Comparison of ENCODE assay signal across 1 cellular context in the genomic region with DNA sequence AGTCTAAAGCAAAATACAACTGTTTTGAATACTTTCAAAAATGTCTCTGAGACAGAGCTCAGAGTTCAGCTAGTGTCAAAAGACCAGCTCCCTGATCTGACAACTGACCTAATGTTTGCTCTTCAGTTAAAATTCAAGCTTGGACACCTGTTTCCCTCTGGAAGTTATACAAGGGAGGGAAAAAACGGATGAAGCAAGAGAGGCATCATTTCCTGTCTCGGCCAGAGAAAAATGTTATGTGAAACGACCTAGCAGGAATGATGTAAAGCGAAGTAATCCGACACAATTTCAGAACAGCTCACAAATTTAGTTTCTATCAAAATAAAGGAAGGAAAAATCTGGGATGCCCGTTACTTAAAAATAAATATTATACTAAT.
TF ChIP-seq lines count a peak whose summit lies in the region.

No MANE protein-coding gene starts in this region.

TF ChIP-seq in HepG2, 621 proteins besides CTCF, POLR2A, EP300 and RAD21 (continued from another document and continues in another):
- TF ChIP-seq, protein P1, sequence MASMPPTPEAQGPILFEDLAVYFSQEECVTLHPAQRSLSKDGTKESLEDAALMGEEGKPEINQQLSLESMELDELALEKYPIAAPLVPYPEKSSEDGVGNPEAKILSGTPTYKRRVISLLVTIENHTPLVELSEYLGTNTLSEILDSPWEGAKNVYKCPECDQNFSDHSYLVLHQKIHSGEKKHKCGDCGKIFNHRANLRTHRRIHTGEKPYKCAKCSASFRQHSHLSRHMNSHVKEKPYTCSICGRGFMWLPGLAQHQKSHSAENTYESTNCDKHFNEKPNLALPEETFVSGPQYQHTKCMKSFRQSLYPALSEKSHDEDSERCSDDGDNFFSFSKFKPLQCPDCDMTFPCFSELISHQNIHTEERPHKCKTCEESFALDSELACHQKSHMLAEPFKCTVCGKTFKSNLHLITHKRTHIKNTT (CRISPR knock-in tag; IDR thresholded peaks at IDR 0.05) = no peak
- peak; percentile 79; the same call in 1 of the 2 replicates for TF ChIP-seq ZSCAN29 (CRISPR knock-in tag; conservative IDR thresholded peaks at IDR 0.05)
- TF ChIP-seq ZSCAN20 (CRISPR knock-in tag; IDR thresholded peaks at IDR 0.05; ENCODE audit: borderline replicate concordance) = no peak
- TF ChIP-seq ZNF839 (CRISPR knock-in tag; IDR thresholded peaks at IDR 0.05; ENCODE audit: borderline replicate concordance) = no peak
- no peak for TF ChIP-seq MIER2 (CRISPR knock-in tag; IDR thresholded peaks at IDR 0.05)
- 0 out of 2 replicates have a peak, but pooled peaks have one; percentile 73 for TF ChIP-seq DNMT3B (CRISPR knock-in tag; conservative IDR thresholded peaks at IDR 0.05)
- no peak for TF ChIP-seq SRSF1 (optimal IDR thresholded peaks at IDR 0.05; ENCODE audit: low read depth, low read length)
- TF ChIP-seq ZNF292 (CRISPR knock-in tag; IDR thresholded peaks at IDR 0.05; ENCODE audit: borderline replicate concordance, low read depth) = no peak
- peak; percentile 80; the same call in 1 of the 2 replicates for TF ChIP-seq SIX4 (CRISPR knock-in tag; IDR thresholded peaks at IDR 0.05)
- TF ChIP-seq SMAD3 (CRISPR knock-in tag; IDR thresholded peaks at IDR 0.05) = no peak
- TF ChIP-seq ZEB1 (IDR thresholded peaks at IDR 0.05; ENCODE audit: insufficient replicate concordance, low read depth) = peak; percentile 72
- no peak for TF ChIP-seq PHB2 (IDR thresholded peaks at IDR 0.05; ENCODE audit: partially characterized antibody)
- no peak for TF ChIP-seq CHD4 (IDR thresholded peaks at IDR 0.05; ENCODE audit: borderline replicate concordance, low read length)
- no peak for TF ChIP-seq PHF20 (CRISPR knock-in tag; IDR thresholded peaks at IDR 0.05)
- TF ChIP-seq SMAD9 (CRISPR knock-in tag; IDR thresholded peaks at IDR 0.05) = no peak
- TF ChIP-seq, protein P2, sequence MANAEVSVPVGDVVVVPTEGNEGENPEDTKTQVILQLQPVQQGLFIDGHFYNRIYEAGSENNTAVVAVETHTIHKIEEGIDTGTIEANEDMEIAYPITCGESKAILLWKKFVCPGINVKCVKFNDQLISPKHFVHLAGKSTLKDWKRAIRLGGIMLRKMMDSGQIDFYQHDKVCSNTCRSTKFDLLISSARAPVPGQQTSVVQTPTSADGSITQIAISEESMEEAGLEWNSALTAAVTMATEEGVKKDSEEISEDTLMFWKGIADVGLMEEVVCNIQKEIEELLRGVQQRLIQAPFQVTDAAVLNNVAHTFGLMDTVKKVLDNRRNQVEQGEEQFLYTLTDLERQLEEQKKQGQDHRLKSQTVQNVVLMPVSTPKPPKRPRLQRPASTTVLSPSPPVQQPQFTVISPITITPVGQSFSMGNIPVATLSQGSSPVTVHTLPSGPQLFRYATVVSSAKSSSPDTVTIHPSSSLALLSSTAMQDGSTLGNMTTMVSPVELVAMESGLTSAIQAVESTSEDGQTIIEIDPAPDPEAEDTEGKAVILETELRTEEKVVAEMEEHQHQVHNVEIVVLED (CRISPR knock-in tag; IDR thresholded peaks at IDR 0.05; ENCODE audit: borderline replicate concordance) = no peak
- TF ChIP-seq TCF7 (IDR thresholded peaks at IDR 0.05; ENCODE audit: low read depth) = peak; percentile 65
- TF ChIP-seq, protein P3, sequence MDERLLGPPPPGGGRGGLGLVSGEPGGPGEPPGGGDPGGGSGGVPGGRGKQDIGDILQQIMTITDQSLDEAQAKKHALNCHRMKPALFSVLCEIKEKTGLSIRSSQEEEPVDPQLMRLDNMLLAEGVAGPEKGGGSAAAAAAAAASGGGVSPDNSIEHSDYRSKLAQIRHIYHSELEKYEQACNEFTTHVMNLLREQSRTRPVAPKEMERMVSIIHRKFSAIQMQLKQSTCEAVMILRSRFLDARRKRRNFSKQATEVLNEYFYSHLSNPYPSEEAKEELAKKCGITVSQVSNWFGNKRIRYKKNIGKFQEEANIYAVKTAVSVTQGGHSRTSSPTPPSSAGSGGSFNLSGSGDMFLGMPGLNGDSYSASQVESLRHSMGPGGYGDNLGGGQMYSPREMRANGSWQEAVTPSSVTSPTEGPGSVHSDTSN (CRISPR knock-in tag; IDR thresholded peaks at IDR 0.05) = no peak
- peak; percentile 57 for TF ChIP-seq TARDBP (CRISPR knock-in tag; IDR thresholded peaks at IDR 0.05)
- TF ChIP-seq ERF (CRISPR knock-in tag; IDR thresholded peaks at IDR 0.05) = no peak
- peak; percentile 86 for TF ChIP-seq ZBTB21 (CRISPR knock-in tag; IDR thresholded peaks at IDR 0.05)
- TF ChIP-seq ARNTL (CRISPR knock-in tag; IDR thresholded peaks at IDR 0.05) = no peak
- no peak for TF ChIP-seq ZNF644 (CRISPR knock-in tag; IDR thresholded peaks at IDR 0.05; ENCODE audit: low read depth)
- no peak for TF ChIP-seq MYC (CRISPR knock-in tag; IDR thresholded peaks at IDR 0.05; ENCODE audit: borderline replicate concordance)
- TF ChIP-seq TRIM24 (CRISPR knock-in tag; IDR thresholded peaks at IDR 0.05) = 0 out of 2 replicates have a peak, but pooled peaks have one; percentile 22
- TF ChIP-seq, protein P4, sequence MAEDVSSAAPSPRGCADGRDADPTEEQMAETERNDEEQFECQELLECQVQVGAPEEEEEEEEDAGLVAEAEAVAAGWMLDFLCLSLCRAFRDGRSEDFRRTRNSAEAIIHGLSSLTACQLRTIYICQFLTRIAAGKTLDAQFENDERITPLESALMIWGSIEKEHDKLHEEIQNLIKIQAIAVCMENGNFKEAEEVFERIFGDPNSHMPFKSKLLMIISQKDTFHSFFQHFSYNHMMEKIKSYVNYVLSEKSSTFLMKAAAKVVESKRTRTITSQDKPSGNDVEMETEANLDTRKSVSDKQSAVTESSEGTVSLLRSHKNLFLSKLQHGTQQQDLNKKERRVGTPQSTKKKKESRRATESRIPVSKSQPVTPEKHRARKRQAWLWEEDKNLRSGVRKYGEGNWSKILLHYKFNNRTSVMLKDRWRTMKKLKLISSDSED (CRISPR knock-in tag; IDR thresholded peaks at IDR 0.05) = no peak
- no peak for TF ChIP-seq RXRA (CRISPR knock-in tag; IDR thresholded peaks at IDR 0.05)
- TF ChIP-seq NR2F1 (CRISPR knock-in tag; IDR thresholded peaks at IDR 0.05) = no peak
- TF ChIP-seq, protein P5, sequence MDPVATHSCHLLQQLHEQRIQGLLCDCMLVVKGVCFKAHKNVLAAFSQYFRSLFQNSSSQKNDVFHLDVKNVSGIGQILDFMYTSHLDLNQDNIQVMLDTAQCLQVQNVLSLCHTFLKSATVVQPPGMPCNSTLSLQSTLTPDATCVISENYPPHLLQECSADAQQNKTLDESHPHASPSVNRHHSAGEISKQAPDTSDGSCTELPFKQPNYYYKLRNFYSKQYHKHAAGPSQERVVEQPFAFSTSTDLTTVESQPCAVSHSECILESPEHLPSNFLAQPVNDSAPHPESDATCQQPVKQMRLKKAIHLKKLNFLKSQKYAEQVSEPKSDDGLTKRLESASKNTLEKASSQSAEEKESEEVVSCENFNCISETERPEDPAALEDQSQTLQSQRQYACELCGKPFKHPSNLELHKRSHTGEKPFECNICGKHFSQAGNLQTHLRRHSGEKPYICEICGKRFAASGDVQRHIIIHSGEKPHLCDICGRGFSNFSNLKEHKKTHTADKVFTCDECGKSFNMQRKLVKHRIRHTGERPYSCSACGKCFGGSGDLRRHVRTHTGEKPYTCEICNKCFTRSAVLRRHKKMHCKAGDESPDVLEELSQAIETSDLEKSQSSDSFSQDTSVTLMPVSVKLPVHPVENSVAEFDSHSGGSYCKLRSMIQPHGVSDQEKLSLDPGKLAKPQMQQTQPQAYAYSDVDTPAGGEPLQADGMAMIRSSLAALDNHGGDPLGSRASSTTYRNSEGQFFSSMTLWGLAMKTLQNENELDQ (CRISPR knock-in tag; IDR thresholded peaks at IDR 0.05; ENCODE audit: borderline replicate concordance) = no peak
- peak; percentile 59; the same call in 1 of the 2 replicates for TF ChIP-seq NR2F2 (IDR thresholded peaks at IDR 0.05; ENCODE audit: borderline replicate concordance, low read depth)
- TF ChIP-seq, protein P6, sequence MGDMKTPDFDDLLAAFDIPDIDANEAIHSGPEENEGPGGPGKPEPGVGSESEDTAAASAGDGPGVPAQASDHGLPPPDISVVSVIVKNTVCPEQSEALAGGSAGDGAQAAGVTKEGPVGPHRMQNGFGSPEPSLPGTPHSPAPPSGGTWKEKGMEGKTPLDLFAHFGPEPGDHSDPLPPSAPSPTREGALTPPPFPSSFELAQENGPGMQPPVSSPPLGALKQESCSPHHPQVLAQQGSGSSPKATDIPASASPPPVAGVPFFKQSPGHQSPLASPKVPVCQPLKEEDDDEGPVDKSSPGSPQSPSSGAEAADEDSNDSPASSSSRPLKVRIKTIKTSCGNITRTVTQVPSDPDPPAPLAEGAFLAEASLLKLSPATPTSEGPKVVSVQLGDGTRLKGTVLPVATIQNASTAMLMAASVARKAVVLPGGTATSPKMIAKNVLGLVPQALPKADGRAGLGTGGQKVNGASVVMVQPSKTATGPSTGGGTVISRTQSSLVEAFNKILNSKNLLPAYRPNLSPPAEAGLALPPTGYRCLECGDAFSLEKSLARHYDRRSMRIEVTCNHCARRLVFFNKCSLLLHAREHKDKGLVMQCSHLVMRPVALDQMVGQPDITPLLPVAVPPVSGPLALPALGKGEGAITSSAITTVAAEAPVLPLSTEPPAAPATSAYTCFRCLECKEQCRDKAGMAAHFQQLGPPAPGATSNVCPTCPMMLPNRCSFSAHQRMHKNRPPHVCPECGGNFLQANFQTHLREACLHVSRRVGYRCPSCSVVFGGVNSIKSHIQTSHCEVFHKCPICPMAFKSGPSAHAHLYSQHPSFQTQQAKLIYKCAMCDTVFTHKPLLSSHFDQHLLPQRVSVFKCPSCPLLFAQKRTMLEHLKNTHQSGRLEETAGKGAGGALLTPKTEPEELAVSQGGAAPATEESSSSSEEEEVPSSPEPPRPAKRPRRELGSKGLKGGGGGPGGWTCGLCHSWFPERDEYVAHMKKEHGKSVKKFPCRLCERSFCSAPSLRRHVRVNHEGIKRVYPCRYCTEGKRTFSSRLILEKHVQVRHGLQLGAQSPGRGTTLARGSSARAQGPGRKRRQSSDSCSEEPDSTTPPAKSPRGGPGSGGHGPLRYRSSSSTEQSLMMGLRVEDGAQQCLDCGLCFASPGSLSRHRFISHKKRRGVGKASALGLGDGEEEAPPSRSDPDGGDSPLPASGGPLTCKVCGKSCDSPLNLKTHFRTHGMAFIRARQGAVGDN (CRISPR knock-in tag; IDR thresholded peaks at IDR 0.05) = no peak
- 0 out of 2 replicates have a peak, but pooled peaks have one; percentile 56 for TF ChIP-seq ZNF557 (CRISPR knock-in tag; IDR thresholded peaks at IDR 0.05)
- no peak for TF ChIP-seq ZNF619 (CRISPR knock-in tag; IDR thresholded peaks at IDR 0.05)
- TF ChIP-seq ZNF672 (CRISPR knock-in tag; IDR thresholded peaks at IDR 0.05) = no peak
- TF ChIP-seq, protein P7, sequence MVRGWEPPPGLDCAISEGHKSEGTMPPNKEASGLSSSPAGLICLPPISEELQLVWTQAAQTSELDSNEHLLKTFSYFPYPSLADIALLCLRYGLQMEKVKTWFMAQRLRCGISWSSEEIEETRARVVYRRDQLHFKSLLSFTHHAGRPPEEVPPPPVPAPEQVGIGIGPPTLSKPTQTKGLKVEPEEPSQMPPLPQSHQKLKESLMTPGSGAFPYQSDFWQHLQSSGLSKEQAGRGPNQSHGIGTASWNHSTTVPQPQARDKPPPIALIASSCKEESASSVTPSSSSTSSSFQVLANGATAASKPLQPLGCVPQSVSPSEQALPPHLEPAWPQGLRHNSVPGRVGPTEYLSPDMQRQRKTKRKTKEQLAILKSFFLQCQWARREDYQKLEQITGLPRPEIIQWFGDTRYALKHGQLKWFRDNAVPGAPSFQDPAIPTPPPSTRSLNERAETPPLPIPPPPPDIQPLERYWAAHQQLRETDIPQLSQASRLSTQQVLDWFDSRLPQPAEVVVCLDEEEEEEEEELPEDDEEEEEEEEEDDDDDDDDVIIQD (CRISPR knock-in tag; IDR thresholded peaks at IDR 0.05; ENCODE audit: low read depth) = peak; percentile 82
- TF ChIP-seq MATR3 (CRISPR knock-in tag; IDR thresholded peaks at IDR 0.05) = no peak
- no peak for TF ChIP-seq ZNF432 (CRISPR knock-in tag; IDR thresholded peaks at IDR 0.05; ENCODE audit: borderline replicate concordance)
- TF ChIP-seq TBL1XR1 (IDR thresholded peaks at IDR 0.05; ENCODE audit: borderline replicate concordance, low read length, partially characterized antibody) = no peak
- TF ChIP-seq HDAC2 (CRISPR knock-in tag; IDR thresholded peaks at IDR 0.05) = peak; percentile 70
- 0 out of 2 replicates have a peak, but pooled peaks have one; percentile 72 for TF ChIP-seq MEF2D (CRISPR knock-in tag; IDR thresholded peaks at IDR 0.05)
- TF ChIP-seq, protein P8, sequence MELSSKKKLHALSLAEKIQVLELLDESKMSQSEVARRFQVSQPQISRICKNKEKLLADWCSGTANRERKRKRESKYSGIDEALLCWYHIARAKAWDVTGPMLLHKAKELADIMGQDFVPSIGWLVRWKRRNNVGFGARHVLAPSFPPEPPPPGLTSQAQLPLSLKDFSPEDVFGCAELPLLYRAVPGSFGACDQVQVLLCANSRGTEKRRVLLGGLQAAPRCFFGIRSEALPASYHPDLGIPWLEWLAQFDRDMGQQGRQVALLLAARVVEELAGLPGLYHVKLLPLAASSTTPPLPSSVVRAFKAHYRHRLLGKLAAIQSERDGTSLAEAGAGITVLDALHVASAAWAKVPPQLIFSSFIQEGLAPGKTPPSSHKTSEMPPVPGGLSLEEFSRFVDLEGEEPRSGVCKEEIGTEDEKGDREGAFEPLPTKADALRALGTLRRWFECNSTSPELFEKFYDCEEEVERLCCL (CRISPR knock-in tag; IDR thresholded peaks at IDR 0.05; ENCODE audit: borderline replicate concordance) = no peak
- TF ChIP-seq PAF1 (CRISPR knock-in tag; IDR thresholded peaks at IDR 0.05) = no peak
- no peak for TF ChIP-seq AKAP8 (CRISPR knock-in tag; IDR thresholded peaks at IDR 0.05)
- TF ChIP-seq ZNF296 (CRISPR knock-in tag; conservative IDR thresholded peaks at IDR 0.05) = no peak
- 0 out of 2 replicates have a peak, but pooled peaks have one; percentile 32 for TF ChIP-seq ZNF543 (CRISPR knock-in tag; IDR thresholded peaks at IDR 0.05)
- TF ChIP-seq, protein P9, sequence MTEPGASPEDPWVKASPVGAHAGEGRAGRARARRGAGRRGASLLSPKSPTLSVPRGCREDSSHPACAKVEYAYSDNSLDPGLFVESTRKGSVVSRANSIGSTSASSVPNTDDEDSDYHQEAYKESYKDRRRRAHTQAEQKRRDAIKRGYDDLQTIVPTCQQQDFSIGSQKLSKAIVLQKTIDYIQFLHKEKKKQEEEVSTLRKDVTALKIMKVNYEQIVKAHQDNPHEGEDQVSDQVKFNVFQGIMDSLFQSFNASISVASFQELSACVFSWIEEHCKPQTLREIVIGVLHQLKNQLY (CRISPR knock-in tag; IDR thresholded peaks at IDR 0.05) = peak; percentile 58; the same call in 1 of the 2 replicates
- no peak for TF ChIP-seq ZNF792 (CRISPR knock-in tag; IDR thresholded peaks at IDR 0.05)
- TF ChIP-seq TBP (CRISPR knock-in tag; IDR thresholded peaks at IDR 0.05) = no peak
- TF ChIP-seq SNRNP70 (IDR thresholded peaks at IDR 0.05; ENCODE audit: low read depth, low read length) = no peak
- TF ChIP-seq POLR2G (IDR thresholded peaks at IDR 0.05; ENCODE audit: low read depth, low read length) = no peak
- TF ChIP-seq, protein P10, sequence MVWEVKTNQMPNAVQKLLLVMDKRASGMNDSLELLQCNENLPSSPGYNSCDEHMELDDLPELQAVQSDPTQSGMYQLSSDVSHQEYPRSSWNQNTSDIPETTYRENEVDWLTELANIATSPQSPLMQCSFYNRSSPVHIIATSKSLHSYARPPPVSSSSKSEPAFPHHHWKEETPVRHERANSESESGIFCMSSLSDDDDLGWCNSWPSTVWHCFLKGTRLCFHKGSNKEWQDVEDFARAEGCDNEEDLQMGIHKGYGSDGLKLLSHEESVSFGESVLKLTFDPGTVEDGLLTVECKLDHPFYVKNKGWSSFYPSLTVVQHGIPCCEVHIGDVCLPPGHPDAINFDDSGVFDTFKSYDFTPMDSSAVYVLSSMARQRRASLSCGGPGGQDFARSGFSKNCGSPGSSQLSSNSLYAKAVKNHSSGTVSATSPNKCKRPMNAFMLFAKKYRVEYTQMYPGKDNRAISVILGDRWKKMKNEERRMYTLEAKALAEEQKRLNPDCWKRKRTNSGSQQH (CRISPR knock-in tag; IDR thresholded peaks at IDR 0.05; ENCODE audit: low read depth) = 0 out of 2 replicates have a peak, but pooled peaks have one; percentile 42
- TF ChIP-seq ZNF30 (CRISPR knock-in tag; IDR thresholded peaks at IDR 0.05) = no peak
